ENCODE assay signal across 13 cellular contexts in the genomic region with DNA sequence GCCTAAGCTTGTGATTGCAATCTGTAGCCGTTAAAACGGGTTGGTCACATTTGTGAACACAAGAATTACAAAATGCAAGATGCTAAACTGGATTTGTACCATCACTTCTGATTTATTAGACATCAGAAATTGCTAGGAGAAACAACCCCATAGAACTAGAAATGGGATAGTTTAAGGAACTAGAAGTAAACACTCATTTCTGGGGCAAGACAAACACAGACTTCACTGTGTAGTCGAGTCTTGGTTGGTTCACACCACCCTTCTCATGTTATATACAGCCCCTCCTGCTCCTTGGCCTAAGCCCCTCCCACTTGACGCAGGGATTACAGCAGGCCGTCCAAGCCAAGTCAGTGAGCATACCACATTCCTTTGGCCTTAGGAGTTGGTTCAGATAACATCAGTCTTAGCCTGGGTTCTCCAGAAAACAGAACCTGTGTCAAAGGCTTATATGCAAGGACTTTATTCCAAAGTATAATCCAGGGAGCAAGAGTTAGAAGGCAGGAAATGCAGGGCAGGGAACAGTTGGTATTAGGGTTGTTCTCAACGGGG. TPM values are rescaled to one million over a fixed set of nuclear protein-coding genes. Genes with fewer than 3 reads are reported as not detected.
DNase-seq lines count a peak whose midpoint lies in the region; ATAC-seq and TF ChIP-seq lines count a peak whose summit lies in the region.
"Had no signal": no experiment of that assay in that cellular context is flagged by ENCODE, and none has a peak within 500 bp of the region (broad histone marks: within the 10 kb centered on the region; RNA-seq: fewer than 3 reads in every experiment).

No MANE protein-coding gene starts in this region.

- H3K27ac Mint-ChIP-seq in Calu3 (ENCODE audit: unreplicated experiment) = no peak overlapping the region
- H3K27ac Mint-ChIP-seq: nephron progenitor cell had no signal

- H3K4me2 ChIP-seq in neuronal stem cell (ENCODE audit: insufficient read depth, low read length, poor library complexity, severe bottlenecking) = no peak overlapping the region

- no peak overlapping the region for H3K27ac ChIP-seq in neuronal stem cell (replicated peaks; ENCODE audit: low read length)
- H3K27ac ChIP-seq: cardiac muscle cell, thoracic aorta had no signal

- intact Hi-C loops in Calu3 (cut with micrococcal nuclease; ENCODE audit: unreplicated experiment) = no loop called here

- H2AFZ ChIP-seq in neuronal stem cell (ENCODE audit: low read length) = peak overlapping the region; percentile 29

- no peak overlapping the region for H4K91ac ChIP-seq in neuronal stem cell (ENCODE audit: low read depth, low read length, poor library complexity)

- no peak overlapping the region for H3K14ac ChIP-seq in neuronal stem cell (ENCODE audit: low read length)

- DNase-seq in Calu3 (peak; percentile 16), OCI-M1 (lab: John Stamatoyannopoulos, UW) (peak; percentile 47), choroid plexus epithelial cell (ENCODE audit: low read depth) (peak; percentile 92), neuronal stem cell (ENCODE audit: low spot score) (no peak), left lobe of liver (ENCODE audit: low spot score) (no peak), NCI-H2227 (lab: John Stamatoyannopoulos, UW; ENCODE audit: unreplicated experiment) (no peak), anterior cingulate cortex (lab: John Stamatoyannopoulos, UW) (no peak)
- DNase-seq: hippocampal formation, NCI-H1436 treated with DMSO at 0.1 percent for 48 hours, nephron progenitor cell had no signal

- H3K23ac ChIP-seq in neuronal stem cell (ENCODE audit: low read depth, low read length, poor library complexity) = no peak overlapping the region

- no peak overlapping the region for H3K4me3 Mint-ChIP-seq in Calu3 (ENCODE audit: low read depth, unreplicated experiment)
- H3K4me3 Mint-ChIP-seq: nephron progenitor cell had no signal

- no peak overlapping the region for H3K9ac ChIP-seq in neuronal stem cell (ENCODE audit: low read depth, low read length, poor library complexity)

- no peak overlapping the region for H2BK5ac ChIP-seq in neuronal stem cell (ENCODE audit: low read length)

- CTCF ChIA-PET in Calu3 (lab: Charles Lee) = no interaction called here

- peaks cover 0 to 9% (median 0%) of the 10 kb centered on the region in 3 experiments for H3K27me3 ChIP-seq in neuronal stem cell (ENCODE audit: control insufficient read depth in 3 of 3, insufficient read depth in 3 of 3, low read depth in 1 of 3, low read length in 3 of 3)
- H3K27me3 ChIP-seq: cardiac muscle cell had no signal

- H3K4ac ChIP-seq in neuronal stem cell (ENCODE audit: low read length) = no peak overlapping the region

- H2BK120ac ChIP-seq in neuronal stem cell (ENCODE audit: low read depth, low read length) = no peak overlapping the region

- BruUV-seq in Calu3 (replicated peaks; lab: Mats Ljungman, UMichigan) = no TSS peak

- no peak overlapping the region for H2BK12ac ChIP-seq in neuronal stem cell (ENCODE audit: low read length)

- H3K9me3 Mint-ChIP-seq in Calu3 (ENCODE audit: low read depth, unreplicated experiment) = no peaks in the 10 kb centered on the region

- peaks cover 5% of the 10 kb centered on the region for H3K27me3 Mint-ChIP-seq in Calu3 (ENCODE audit: unreplicated experiment)

- peaks cover 0 to 6% of the 10 kb centered on the region in 2 donors for H3K9me3 ChIP-seq in neuronal stem cell (replicated peaks in 1 of 2; ENCODE audit: control insufficient read depth in 2 of 2, insufficient read depth in 1 of 2, low read depth in 1 of 2, low read length in 2 of 2)
- H3K9me3 ChIP-seq: thoracic aorta had no signal

- H3K36me3 Mint-ChIP-seq in Calu3 (ENCODE audit: insufficient read depth, unreplicated experiment) = no peaks in the 10 kb centered on the region

- no CpG with 5 or more reads among the region's 6 CpGs for WGBS in neuronal stem cell (ENCODE audit: extremely low coverage in 2 of 2, insufficient read length in 2 of 2, insufficient replicate concordance in 1 of 2), 2 donors

- H3K4me1 Mint-ChIP-seq in Calu3 (ENCODE audit: low read depth, unreplicated experiment) = no peaks in the 10 kb centered on the region

- no peak for TF ChIP-seq CTCF in Calu3 (IDR thresholded peaks at IDR 0.05; ENCODE audit: unreplicated experiment)
- TF ChIP-seq CTCF in choroid plexus epithelial cell (conservative IDR thresholded peaks at IDR 0.05; ENCODE audit: low read depth, low read length) = no peak

- H3K4me1 ChIP-seq in neuronal stem cell (ENCODE audit: control insufficient read depth in 2 of 2, insufficient read depth in 1 of 2, low read depth in 1 of 2, low read length in 2 of 2) = no peaks in the 10 kb centered on the region

- H2AK5ac ChIP-seq in neuronal stem cell (ENCODE audit: low read depth, low read length) = no peak overlapping the region

- H3K36me3 ChIP-seq in neuronal stem cell (replicated peaks in 1 of 2; ENCODE audit: control insufficient read depth in 2 of 2, insufficient read depth in 2 of 2, low read length in 2 of 2) = no peaks in the 10 kb centered on the region
- H3K36me3 ChIP-seq: cardiac muscle cell, thoracic aorta had no signal

- H4K8ac ChIP-seq in neuronal stem cell (ENCODE audit: low read depth, low read length) = no peak overlapping the region

- H3K18ac ChIP-seq in neuronal stem cell (ENCODE audit: low read length) = no peak overlapping the region

- H3K4me3 ChIP-seq in choroid plexus epithelial cell (ENCODE audit: low read depth, low read length) = no peak overlapping the region
- no peak overlapping the region for H3K4me3 ChIP-seq in neuronal stem cell (ENCODE audit: low read length in 2 of 2)
- H3K4me3 ChIP-seq: cardiac muscle cell, thoracic aorta had no signal

- no peaks in the 10 kb centered on the region for H3K79me1 ChIP-seq in neuronal stem cell (ENCODE audit: low read depth, low read length)

- no peak overlapping the region for H2BK15ac ChIP-seq in neuronal stem cell (ENCODE audit: low read length)

- no peak for ATAC-seq in HG03039 (IDR thresholded peaks at IDR 0.05; ENCODE audit: unreplicated experiment)
- ATAC-seq in left lobe of liver = no peak

RNA-seq across cellular contexts. Expression of a gene that starts 2.0 kb away (rescaled TPM):
- total RNA-seq in Calu3 (2022) (not detected in 2 replicates), left lobe of liver (0.05 TPM)
- polyA plus RNA-seq in neuronal stem cell (2013, experiment 1 of 2) = 0.01 TPM
- polyA plus RNA-seq in neuronal stem cell (2013, experiment 2 of 2) = 0.01 TPM
- total RNA-seq: thoracic aorta had no signal

RNA-seq across cellular contexts. Expression of a gene that starts 13.8 kb away (rescaled TPM):
- 22.7 and 23.7 TPM in 2 replicates for total RNA-seq in Calu3 (2022)
- 9.8 TPM for polyA plus RNA-seq in neuronal stem cell (2013, experiment 1 of 2)
- 10.4 TPM for polyA plus RNA-seq in neuronal stem cell (2013, experiment 2 of 2)
- 12.4 TPM for total RNA-seq in left lobe of liver

Comparison
In these comparisons a context has a peak if more than half of its experiments do, and no peak if none do; other contexts are left out.
1. DNase-seq: peak in Calu3 (single experiment), OCI-M1 (single experiment) and choroid plexus epithelial cell (single experiment); none in neuronal stem cell (single experiment), left lobe of liver (single experiment), NCI-H2227 (single experiment) and anterior cingulate cortex (0 of 58).